Comparison of ENCODE assay signal across 13 cellular contexts in genomic region chr15:100720406-100720967, GRCh38.
DNase-seq lines count a peak whose midpoint lies in the region; ATAC-seq, FAIRE-seq and TF ChIP-seq lines count a peak whose summit lies in the region.
"Had no signal": no experiment of that assay in that cellular context is flagged by ENCODE, and none has a peak within 500 bp of the region (broad histone marks: within the 10 kb centered on the region; RNA-seq: fewer than 3 reads in every experiment).

No MANE protein-coding gene starts in this region.

- intact Hi-C loops in body of pancreas (cut with DNase I), result no loop called here

- no peak for FAIRE-seq in keratinocyte (lab: Jason Lieb, UNC)
- FAIRE-seq: GM12891 had no signal

- H3K4me2 ChIP-seq in keratinocyte (ENCODE audit: control insufficient read depth, extremely low read depth, insufficient read depth, low read depth, low read length) (peak overlapping the region; percentile 92), smooth muscle cell (no peak overlapping the region)

- ATAC-seq in body of pancreas (no peak), HG03520 (IDR thresholded peaks at IDR 0.05; ENCODE audit: unreplicated experiment) (no peak), GM18858 (IDR thresholded peaks at IDR 0.05; ENCODE audit: unreplicated experiment) (no peak)

- H2AFZ ChIP-seq in keratinocyte (ENCODE audit: control insufficient read depth, low read length) (no peak overlapping the region), smooth muscle cell (ENCODE audit: low read depth) (no peak overlapping the region)

- WGBS in body of pancreas, 2 donors, result 71 to 75% methylated on average over 9 of the region's 9 CpGs
- 93% methylated on average over 8 of the region's 9 CpGs for WGBS in smooth muscle cell (ENCODE audit: low lambda C conversion rate)

- no peaks in the 10 kb centered on the region for H3K27me3 ChIP-seq in H7 (ENCODE audit: control insufficient read depth, insufficient read depth, low read length)
- no peaks in the 10 kb centered on the region for H3K27me3 ChIP-seq in body of pancreas
- H3K27me3 ChIP-seq in keratinocyte (ENCODE audit: control insufficient read depth, extremely low read depth, insufficient read depth, low read length), result no peaks in the 10 kb centered on the region
- H3K27me3 ChIP-seq in smooth muscle cell (ENCODE audit: low read depth), result no peaks in the 10 kb centered on the region
- H3K27me3 ChIP-seq: ascending aorta, SJCRH30, testis had no signal

- H4K20me1 ChIP-seq in keratinocyte (ENCODE audit: control insufficient read depth, extremely low read depth, insufficient read depth, low read length), result no peaks in the 10 kb centered on the region
- H4K20me1 ChIP-seq in smooth muscle cell (ENCODE audit: low read depth), result no peaks in the 10 kb centered on the region

- H3K79me2 ChIP-seq in keratinocyte (ENCODE audit: control insufficient read depth, insufficient read depth, low read length), result no peaks in the 10 kb centered on the region
- no peaks in the 10 kb centered on the region for H3K79me2 ChIP-seq in smooth muscle cell (ENCODE audit: low read depth)

- dilution Hi-C loops in keratinocyte (cut with MboI; ENCODE audit: extremely low pct_ligation_motif_present, low sequenced_read_pairs), result no loop called here

- H3K4me3 ChIP-seq in H7 (ENCODE audit: insufficient read depth, low read depth, low read length) (no peak overlapping the region), body of pancreas (no peak overlapping the region), keratinocyte (ENCODE audit: control insufficient read depth in 2 of 3, extremely low read depth in 1 of 3, insufficient read depth in 2 of 3, low read depth in 1 of 3, low read length in 3 of 3) (peak overlapping the region in 1 of 3 experiments; percentile 11), smooth muscle cell (no peak overlapping the region)
- H3K4me3 ChIP-seq: SJCRH30, testis had no signal

- H3K4me1 ChIP-seq in body of pancreas, result peaks cover 80% of the 10 kb centered on the region
- peaks cover 44% of the 10 kb centered on the region for H3K4me1 ChIP-seq in keratinocyte (ENCODE audit: control insufficient read depth, extremely low read depth, insufficient read depth, low read length)
- H3K4me1 ChIP-seq in smooth muscle cell (ENCODE audit: low read depth), result no peaks in the 10 kb centered on the region
- H3K4me1 ChIP-seq: testis had no signal

- no peak for TF ChIP-seq POLR2A in body of pancreas (IDR thresholded peaks at IDR 0.05)

- H3K9me3 ChIP-seq in body of pancreas (no peaks in the 10 kb centered on the region), keratinocyte (ENCODE audit: control insufficient read depth, low read depth, low read length) (no peaks in the 10 kb centered on the region), smooth muscle cell (replicated peaks; ENCODE audit: low read depth) (no peaks in the 10 kb centered on the region)
- H3K9me3 ChIP-seq: ascending aorta, SJCRH30, testis had no signal

- no peaks in the 10 kb centered on the region for H3K36me3 ChIP-seq in H7 (replicated peaks; ENCODE audit: control insufficient read depth, insufficient read depth, low read length)
- no peaks in the 10 kb centered on the region for H3K36me3 ChIP-seq in body of pancreas (replicated peaks in 1 of 2; ENCODE audit: insufficient read depth in 1 of 2, low read depth in 2 of 2)
- H3K36me3 ChIP-seq in keratinocyte (ENCODE audit: control insufficient read depth in 2 of 2, extremely low read depth in 1 of 2, insufficient read depth in 2 of 2, low read length in 2 of 2), result no peaks in the 10 kb centered on the region
- no peaks in the 10 kb centered on the region for H3K36me3 ChIP-seq in smooth muscle cell (ENCODE audit: low read depth)
- H3K36me3 ChIP-seq: ascending aorta, SJCRH30 had no signal

- peak; percentile 13 for DNase-seq in H7
- no peak for DNase-seq in body of pancreas
- DNase-seq in keratinocyte (ENCODE audit: low read depth, low spot score), result no peak
- no peak for DNase-seq in smooth muscle cell (lab: John Stamatoyannopoulos, UW; ENCODE audit: unreplicated experiment)
- DNase-seq in SIG-M5 treated with dmso at 0.1 percent for 504 hours (lab: John Stamatoyannopoulos, UW; ENCODE audit: unreplicated experiment), result no peak
- no peak for DNase-seq in SK-N-DZ (ENCODE audit: low spot score)
- DNase-seq: activated CD4-positive, alpha-beta T cell treated with anti-CD3 and anti-CD28 coated beads, Interleukin-2, amount 50 U/mL, for 1 hour; SJCRH30; testis had no signal

- no peaks in the 10 kb centered on the region for H3K9me1 ChIP-seq in keratinocyte (ENCODE audit: control insufficient read depth, extremely low read depth, insufficient read depth, low read length)

- H3F3A ChIP-seq in smooth muscle cell (ENCODE audit: low read depth), result peaks cover 3% of the 10 kb centered on the region

- H3K27ac ChIP-seq in body of pancreas, result peak overlapping the region; percentile 45 to 88 (median 86)
- peak overlapping the region; percentile 100 for H3K27ac ChIP-seq in keratinocyte (ENCODE audit: control insufficient read depth, insufficient read depth, low read length)
- H3K27ac ChIP-seq in smooth muscle cell (ENCODE audit: low read depth), result peak overlapping the region; percentile 100
- H3K27ac ChIP-seq: testis had no signal

- H3K9ac ChIP-seq in keratinocyte (ENCODE audit: control insufficient read depth, extremely low read depth, insufficient read depth, low read length) (peak overlapping the region; percentile 95), smooth muscle cell (ENCODE audit: low read depth) (peak overlapping the region; percentile 74)

- TF ChIP-seq CTCF in body of pancreas (IDR thresholded peaks at IDR 0.05) (no peak), keratinocyte (optimal IDR thresholded peaks at IDR 0.05 in 1 of 3, IDR thresholded peaks at IDR 0.05 in 1 of 3, conservative IDR thresholded peaks at IDR 0.05 in 1 of 3; ENCODE audit: extremely low read depth in 1 of 3, insufficient read depth in 2 of 3, low read length in 3 of 3) (no peak), smooth muscle cell (IDR thresholded peaks at IDR 0.05; ENCODE audit: borderline replicate concordance, insufficient read depth, poor library complexity, severe bottlenecking) (no peak)
